Comparison of ENCODE assay signal across 8 cellular contexts in genomic region chr16:3094289-3095027, GRCh38. TPM values are rescaled to one million over a fixed set of nuclear protein-coding genes. Genes with fewer than 3 reads are reported as not detected.
DNase-seq lines count a peak whose midpoint lies in the region; ATAC-seq, FAIRE-seq and TF ChIP-seq lines count a peak whose summit lies in the region.

No MANE protein-coding gene starts in this region.

- H3K9me3 ChIP-seq in WERI-Rb-1 (ENCODE audit: severe bottlenecking) (no peaks in the 10 kb centered on the region), esophagus muscularis mucosa (no peaks in the 10 kb centered on the region), small intestine (ENCODE audit: control insufficient read depth, low read depth) (no peaks in the 10 kb centered on the region)

- intact Hi-C loops in esophagus muscularis mucosa (cut with DNase I) = no loop called here

- no peak overlapping the region for H3K4me3 ChIP-seq in WERI-Rb-1 (ENCODE audit: low read depth, low read length)
- no peak overlapping the region for H3K4me3 ChIP-seq in esophagus muscularis mucosa
- no peak overlapping the region for H3K4me3 ChIP-seq in small intestine (ENCODE audit: low read depth in 1 of 2, low read length in 2 of 2)

- H3K27me3 ChIP-seq in WERI-Rb-1 (ENCODE audit: insufficient read depth, low read depth, severe bottlenecking) (no peaks in the 10 kb centered on the region), esophagus muscularis mucosa (peaks cover 0 to 85% (median 6%) of the 10 kb centered on the region in 4 donors), small intestine (ENCODE audit: control insufficient read depth in 2 of 2, insufficient read depth in 2 of 2, low read length in 2 of 2) (no peaks in the 10 kb centered on the region)

- TF ChIP-seq EP300 in esophagus muscularis mucosa (IDR thresholded peaks at IDR 0.05) = no peak

- no peak for TF ChIP-seq POLR2A in esophagus muscularis mucosa (IDR thresholded peaks at IDR 0.05; ENCODE audit: low read depth)

- no peak for ATAC-seq in GM18868 (IDR thresholded peaks at IDR 0.05; ENCODE audit: unreplicated experiment)
- no peak for ATAC-seq in omental fat pad (ENCODE audit: low FRiP score)

- H3K36me3 ChIP-seq in WERI-Rb-1 (no peaks in the 10 kb centered on the region), esophagus muscularis mucosa (no peaks in the 10 kb centered on the region), small intestine (ENCODE audit: control insufficient read depth in 2 of 2, insufficient read depth in 2 of 2, low read length in 2 of 2) (no peaks in the 10 kb centered on the region)

- H3K4me1 ChIP-seq in esophagus muscularis mucosa = peaks cover 0 to under 1% (median under 1%) of the 10 kb centered on the region in 4 donors
- no peaks in the 10 kb centered on the region for H3K4me1 ChIP-seq in small intestine (ENCODE audit: control insufficient read depth in 2 of 2, insufficient read depth in 1 of 2, low read depth in 1 of 2, low read length in 1 of 2)

- TF ChIP-seq CTCF in WERI-Rb-1 (IDR thresholded peaks at IDR 0.05; ENCODE audit: low read depth, low read length) (peak; percentile 77), esophagus muscularis mucosa (IDR thresholded peaks at IDR 0.05) (peak; percentile 21 to 45 (median 28)), omental fat pad (IDR thresholded peaks at IDR 0.05) (no peak)

- FAIRE-seq in small intestine (lab: Jason Lieb, UNC) = no peak

- peak; percentile 55 for DNase-seq in SKM-1 treated with dmso at 0.1 percent for 144 hours (lab: John Stamatoyannopoulos, UW; ENCODE audit: unreplicated experiment)
- DNase-seq in SKM-1 (lab: John Stamatoyannopoulos, UW; ENCODE audit: unreplicated experiment) = no peak
- peak; percentile 50 for DNase-seq in LHCN-M2 (ENCODE audit: low read depth)
- DNase-seq in WERI-Rb-1 = peak; percentile 43
- no peak for DNase-seq in esophagus muscularis mucosa (ENCODE audit: extremely low spot score)
- peak; percentile 77 for DNase-seq in small intestine
- DNase-seq in omental fat pad (ENCODE audit: low spot score) = no peak

- H3K27ac ChIP-seq in WERI-Rb-1 (no peak overlapping the region), esophagus muscularis mucosa (replicated peaks in 1 of 4) (no peak overlapping the region), small intestine (ENCODE audit: low read depth in 1 of 2, low read length in 1 of 2) (no peak overlapping the region)

- WGBS in esophagus muscularis mucosa = 92% methylated on average over 22 of the region's 22 CpGs
- 71 to 84% (median 79%) methylated on average over 22 of the region's 22 CpGs for WGBS in small intestine, 3 donors

RNA-seq across cellular contexts. Expression of gene ZSCAN10, which starts 4.6 kb away (rescaled TPM):
- total RNA-seq in LHCN-M2 (2014; rRNA removed) (not detected in 2 replicates), esophagus muscularis mucosa (not detected), omental fat pad (under 1 TPM in 1 of 4 donors, not detected in 3; 0.28 TPM)
- not detected for polyA plus RNA-seq in LHCN-M2 (2012)
- under 1 TPM in 1 of 3 donors, not detected in 2; 0.03 TPM for polyA plus RNA-seq in small intestine

RNA-seq across cellular contexts. Expression of gene ZNF205, which starts 17.9 kb away (rescaled TPM):
- 17.0 and 19.2 TPM in 2 replicates for total RNA-seq in LHCN-M2 (2014; rRNA removed)
- polyA plus RNA-seq in LHCN-M2 (2012) = 7.7 TPM
- 10 to 100 TPM; 10.6 to 25.0 (median 17.1) TPM for total RNA-seq in esophagus muscularis mucosa
- polyA plus RNA-seq in small intestine = 10 to 100 TPM; 15.4 to 17.7 (median 16.9) TPM
- 10 to 100 TPM in 2 of 4 donors, 1 to 10 TPM in 2; 7.1 to 16.1 (median 9.7) TPM for total RNA-seq in omental fat pad

RNA-seq across cellular contexts. Expression of gene IL32, which starts 29.0 kb away (rescaled TPM):
- total RNA-seq in LHCN-M2 (2014; rRNA removed) = 9.6 and 12.3 TPM in 2 replicates
- 156 TPM for polyA plus RNA-seq in LHCN-M2 (2012)
- 10 to 100 TPM; 13.7 to 40.8 (median 31.2) TPM for total RNA-seq in esophagus muscularis mucosa
- 1,000 to 10,000 TPM in 1 of 3 donors, 100 to 1,000 TPM in 2; 209 to 1,061 (median 804) TPM for polyA plus RNA-seq in small intestine
- total RNA-seq in omental fat pad = 10 to 100 TPM; 16.5 to 73.0 (median 25.6) TPM

RNA-seq across cellular contexts. Expression of gene ZNF213, which starts 40.4 kb away (rescaled TPM):
- total RNA-seq in LHCN-M2 (2014; rRNA removed) (4.6 and 4.7 TPM in 2 replicates), esophagus muscularis mucosa (10 to 100 TPM in 3 of 4 donors, 1 to 10 TPM in 1; 8.4 to 18.3 (median 13.5) TPM), omental fat pad (1 to 10 TPM; 1.8 to 4.1 (median 3.6) TPM)
- 7.4 TPM for polyA plus RNA-seq in LHCN-M2 (2012)
- 10 to 100 TPM; 10.8 to 12.3 (median 11.4) TPM for polyA plus RNA-seq in small intestine

RNA-seq across cellular contexts. Expression of gene MMP25, which starts 48.1 kb away (rescaled TPM):
- total RNA-seq in LHCN-M2 (2014; rRNA removed) (0.06 and 0.11 TPM in 2 replicates), esophagus muscularis mucosa (1 to 10 TPM in 1 of 4 donors, under 1 TPM in 3; under 0.01 to 4.5 (median 0.12) TPM), omental fat pad (10 to 100 TPM in 1 of 4 donors, 1 to 10 TPM in 3; 1.2 to 38.8 (median 2.2) TPM)
- 0.39 TPM for polyA plus RNA-seq in LHCN-M2 (2012)
- polyA plus RNA-seq in small intestine = under 1 TPM; 0.54 to 0.89 (median 0.67) TPM

Comparison
In these comparisons a context has a peak if more than half of its experiments do, and no peak if none do; other contexts are left out.
1. DNase-seq: peak in SKM-1 treated with dmso at 0.1 percent for 144 hours (single experiment), LHCN-M2 (single experiment), WERI-Rb-1 (single experiment) and small intestine (single experiment); none in SKM-1 (single experiment), esophagus muscularis mucosa (single experiment) and omental fat pad (single experiment).
2. CTCF ChIP-seq: peak in WERI-Rb-1 (single experiment) and esophagus muscularis mucosa (3 of 3); none in omental fat pad (0 of 3).